In genomic region chr15:41429003-41429890, GRCh38 we compare ENCODE assay signal across 10 cellular contexts. TPM values are rescaled to one million over a fixed set of nuclear protein-coding genes. Genes with fewer than 3 reads are reported as not detected.
DNase-seq lines count a peak whose midpoint lies in the region; ATAC-seq and TF ChIP-seq lines count a peak whose summit lies in the region.
"Had no signal": no experiment of that assay in that cellular context is flagged by ENCODE, and none has a peak within 500 bp of the region (broad histone marks: within the 10 kb centered on the region; RNA-seq: fewer than 3 reads in every experiment).

No MANE protein-coding gene starts in this region.

- peak; percentile 77 for ATAC-seq in GM18868 (IDR thresholded peaks at IDR 0.05; ENCODE audit: unreplicated experiment)
- peak; percentile 78 for ATAC-seq in HG02610 (IDR thresholded peaks at IDR 0.05; ENCODE audit: unreplicated experiment)
- no peak for ATAC-seq in WTC11
- ATAC-seq in natural killer cell treated with Interleukin-12 subunit alpha and Interleukin-12 subunit beta and Interleukin-15 and Interleukin-18, amount 100 ng/mL, for 72 hours, result peak; percentile 60 to 75
- ATAC-seq in foreskin keratinocyte, result no peak

- no peaks in the 10 kb centered on the region; the same call in 1 of the 2 replicates for H3K4me1 Mint-ChIP-seq in WTC11
- peaks cover 19 to 22% of the 10 kb centered on the region in 2 donors for H3K4me1 Mint-ChIP-seq in natural killer cell treated with Interleukin-12 subunit alpha and Interleukin-12 subunit beta and Interleukin-15 and Interleukin-18, amount 100 ng/mL, for 72 hours (ENCODE audit: low read depth in 2 of 2)

- no peak overlapping the region for H3K4me3 Mint-ChIP-seq in WTC11
- H3K4me3 Mint-ChIP-seq in natural killer cell treated with Interleukin-12 subunit alpha and Interleukin-12 subunit beta and Interleukin-15 and Interleukin-18, amount 100 ng/mL, for 72 hours, result peak overlapping the region; percentile 78

- POLR2A ChIA-PET in WTC11 (lab: Charles Lee), result no interaction called here

- TF ChIP-seq CTCF in WTC11 (IDR thresholded peaks at IDR 0.05) (no peak), foreskin keratinocyte (conservative IDR thresholded peaks at IDR 0.05) (no peak)

- CTCF ChIA-PET in WTC11 (lab: Charles Lee), result interaction anchor here (0.7 to 0.9 kb wide), 2 partner anchors 9 to 346 kb away, joined by 3 to 5 read pairs; no protein-coding TSS in a partner anchor

- no peaks in the 10 kb centered on the region for H3K4me1 ChIP-seq in foreskin keratinocyte

- H3K27me3 ChIP-seq in foreskin keratinocyte, result no peaks in the 10 kb centered on the region

- H3K36me3 Mint-ChIP-seq in WTC11, result peaks cover 13% of the 10 kb centered on the region
- H3K36me3 Mint-ChIP-seq in natural killer cell treated with Interleukin-12 subunit alpha and Interleukin-12 subunit beta and Interleukin-15 and Interleukin-18, amount 100 ng/mL, for 72 hours, result no peaks in the 10 kb centered on the region

- H3K27me3 Mint-ChIP-seq in WTC11 (ENCODE audit: low read depth), result no peaks in the 10 kb centered on the region
- no peaks in the 10 kb centered on the region for H3K27me3 Mint-ChIP-seq in natural killer cell treated with Interleukin-12 subunit alpha and Interleukin-12 subunit beta and Interleukin-15 and Interleukin-18, amount 100 ng/mL, for 72 hours

- no peak overlapping the region for H3K27ac ChIP-seq in foreskin keratinocyte

- DNase-seq in WTC11 (ENCODE audit: low spot score) (no peak), foreskin keratinocyte (no peak), dedifferentiated amniotic fluid mesenchymal stem cell (ENCODE audit: extremely low spot score) (no peak), NCI-H2171 treated with DMSO at 0.1 percent for 48 hours (lab: John Stamatoyannopoulos, UW) (no peak), HUDEP-2 (lab: John Stamatoyannopoulos, UW; ENCODE audit: unreplicated experiment in 76 of 76) (no peak)
- no peak for DNase-seq in natural killer cell treated with Interleukin-12 subunit alpha and Interleukin-12 subunit beta and Interleukin-15 and Interleukin-18, amount 100 ng/mL, for 72 hours (ENCODE audit: low spot score)
- DNase-seq: amniotic stem cell, kidney had no signal

- peak overlapping the region; percentile 60 for H3K27ac Mint-ChIP-seq in WTC11
- H3K27ac Mint-ChIP-seq in natural killer cell treated with Interleukin-12 subunit alpha and Interleukin-12 subunit beta and Interleukin-15 and Interleukin-18, amount 100 ng/mL, for 72 hours, result peak overlapping the region; percentile 81 to 87

- H3K9me3 Mint-ChIP-seq in WTC11, result peaks cover 4% of the 10 kb centered on the region; the same call in 1 of the 2 replicates
- no peaks in the 10 kb centered on the region for H3K9me3 Mint-ChIP-seq in natural killer cell treated with Interleukin-12 subunit alpha and Interleukin-12 subunit beta and Interleukin-15 and Interleukin-18, amount 100 ng/mL, for 72 hours

TF ChIP-seq in WTC11, 78 proteins besides CTCF, POLR2A, EP300 and RAD21:
- TF ChIP-seq PRRX2 (CRISPR knock-in tag; IDR thresholded peaks at IDR 0.05) (no peak), RORB (CRISPR knock-in tag; IDR thresholded peaks at IDR 0.05) (no peak), USF2 (CRISPR knock-in tag; IDR thresholded peaks at IDR 0.05) (no peak), E2F4 (CRISPR knock-in tag; IDR thresholded peaks at IDR 0.05; ENCODE audit: borderline replicate concordance, low read depth) (no peak), SOX15 (CRISPR knock-in tag; IDR thresholded peaks at IDR 0.05) (no peak), TEAD1 (CRISPR knock-in tag; IDR thresholded peaks at IDR 0.05) (no peak), JAZF1 (CRISPR knock-in tag; IDR thresholded peaks at IDR 0.05) (no peak), ATF3 (CRISPR knock-in tag; conservative IDR thresholded peaks at IDR 0.05) (no peak), MXD4 (CRISPR knock-in tag; IDR thresholded peaks at IDR 0.05; ENCODE audit: borderline replicate concordance) (no peak), SP1 (CRISPR knock-in tag; conservative IDR thresholded peaks at IDR 0.05) (no peak), ZNF532 (CRISPR knock-in tag; IDR thresholded peaks at IDR 0.05; ENCODE audit: borderline replicate concordance) (no peak), ZNF219 (CRISPR knock-in tag; IDR thresholded peaks at IDR 0.05; ENCODE audit: borderline replicate concordance) (no peak), FOXJ3 (CRISPR knock-in tag; IDR thresholded peaks at IDR 0.05; ENCODE audit: borderline replicate concordance) (no peak)
TF ChIP-seq in WTC11: peak in this region for 0.

RNA-seq across cellular contexts. Expression of gene RTF1, which starts 12.4 kb away (rescaled TPM):
- 49.1 to 53.3 TPM (median 52.3 TPM) in 3 replicates for total RNA-seq in WTC11 (2021)
- 10 to 100 TPM; 34.2 to 38.1 TPM for total RNA-seq in natural killer cell treated with Interleukin-12 subunit alpha and Interleukin-12 subunit beta and Interleukin-15 and Interleukin-18, amount 100 ng/mL, for 72 hours
- 28.6 and 29.0 TPM in 2 replicates for total RNA-seq in foreskin keratinocyte
- polyA plus RNA-seq in foreskin keratinocyte, result 18.9 and 21.0 TPM in 2 replicates

RNA-seq across cellular contexts. Expression of gene NDUFAF1, which starts 27.0 kb away (rescaled TPM):
- total RNA-seq in WTC11 (2021) (15.9 to 18.1 TPM (median 16.5 TPM) in 3 replicates), foreskin keratinocyte (17.7 and 24.2 TPM in 2 replicates)
- total RNA-seq in natural killer cell treated with Interleukin-12 subunit alpha and Interleukin-12 subunit beta and Interleukin-15 and Interleukin-18, amount 100 ng/mL, for 72 hours, result 10 to 100 TPM; 20.2 to 20.9 TPM
- 21.7 and 26.6 TPM in 2 replicates for polyA plus RNA-seq in foreskin keratinocyte

Comparison
In these comparisons a context has a peak if more than half of its experiments do, and no peak if none do; other contexts are left out.
1. ATAC-seq: peak in GM18868 (single experiment), HG02610 (single experiment) and natural killer cell treated with Interleukin-12 subunit alpha and Interleukin-12 subunit beta and Interleukin-15 and Interleukin-18, amount 100 ng/mL, for 72 hours (2 of 2); none in WTC11 (single experiment) and foreskin keratinocyte (single experiment).